1 cellular context compared by ENCODE assay signal in genomic region chr2:55693181-55694125, GRCh38.
TF ChIP-seq lines count a peak whose summit lies in the region.

TSS of gene PNPT1 (minus strand) at chr2:55693844. CDS start at chr2:55693823, 21 bp downstream.

TF ChIP-seq in HepG2, 621 proteins besides CTCF, POLR2A, EP300 and RAD21 (continued from another document):
- TF ChIP-seq, protein P1, sequence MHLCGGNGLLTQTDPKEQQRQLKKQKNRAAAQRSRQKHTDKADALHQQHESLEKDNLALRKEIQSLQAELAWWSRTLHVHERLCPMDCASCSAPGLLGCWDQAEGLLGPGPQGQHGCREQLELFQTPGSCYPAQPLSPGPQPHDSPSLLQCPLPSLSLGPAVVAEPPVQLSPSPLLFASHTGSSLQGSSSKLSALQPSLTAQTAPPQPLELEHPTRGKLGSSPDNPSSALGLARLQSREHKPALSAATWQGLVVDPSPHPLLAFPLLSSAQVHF (CRISPR knock-in tag; IDR thresholded peaks at IDR 0.05): peak; percentile 90; the same call in 1 of the 2 replicates
- TF ChIP-seq ZBTB46 (CRISPR knock-in tag; IDR thresholded peaks at IDR 0.05; ENCODE audit: borderline replicate concordance): no peak
- TF ChIP-seq KLF6 (CRISPR knock-in tag; IDR thresholded peaks at IDR 0.05): peak; percentile 82; the same call in 1 of the 2 replicates
- TF ChIP-seq ZBTB21 (CRISPR knock-in tag; IDR thresholded peaks at IDR 0.05): no peak
- TF ChIP-seq, protein P2, sequence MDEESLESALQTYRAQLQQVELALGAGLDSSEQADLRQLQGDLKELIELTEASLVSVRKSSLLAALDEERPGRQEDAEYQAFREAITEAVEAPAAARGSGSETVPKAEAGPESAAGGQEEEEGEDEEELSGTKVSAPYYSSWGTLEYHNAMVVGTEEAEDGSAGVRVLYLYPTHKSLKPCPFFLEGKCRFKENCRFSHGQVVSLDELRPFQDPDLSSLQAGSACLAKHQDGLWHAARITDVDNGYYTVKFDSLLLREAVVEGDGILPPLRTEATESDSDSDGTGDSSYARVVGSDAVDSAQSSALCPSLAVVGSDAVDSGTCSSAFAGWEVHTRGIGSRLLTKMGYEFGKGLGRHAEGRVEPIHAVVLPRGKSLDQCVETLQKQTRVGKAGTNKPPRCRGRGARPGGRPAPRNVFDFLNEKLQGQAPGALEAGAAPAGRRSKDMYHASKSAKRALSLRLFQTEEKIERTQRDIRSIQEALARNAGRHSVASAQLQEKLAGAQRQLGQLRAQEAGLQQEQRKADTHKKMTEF (CRISPR knock-in tag; IDR thresholded peaks at IDR 0.05): peak; percentile 95
- TF ChIP-seq NFATC3 (CRISPR knock-in tag; IDR thresholded peaks at IDR 0.05): 0 out of 2 replicates have a peak, but pooled peaks have one; percentile 44
- peak; percentile 97; the same call in 1 of the 2 replicates for TF ChIP-seq ZNF670 (CRISPR knock-in tag; IDR thresholded peaks at IDR 0.05; ENCODE audit: borderline replicate concordance)
- peak; percentile 96 for TF ChIP-seq KDM2A (CRISPR knock-in tag; IDR thresholded peaks at IDR 0.05; ENCODE audit: borderline replicate concordance, low read depth)
- TF ChIP-seq ZNF44 (CRISPR knock-in tag; IDR thresholded peaks at IDR 0.05): peak; percentile 76; the same call in 1 of the 2 replicates
- TF ChIP-seq ZNF335 (CRISPR knock-in tag; IDR thresholded peaks at IDR 0.05): 0 out of 2 replicates have a peak, but pooled peaks have one; percentile 41
- peak; percentile 94 for TF ChIP-seq SNAPC2 (CRISPR knock-in tag; IDR thresholded peaks at IDR 0.05)
- no peak for TF ChIP-seq XBP1 (CRISPR knock-in tag; IDR thresholded peaks at IDR 0.05)
- no peak for TF ChIP-seq PHB2 (IDR thresholded peaks at IDR 0.05; ENCODE audit: partially characterized antibody)
- TF ChIP-seq ZNF773 (CRISPR knock-in tag; IDR thresholded peaks at IDR 0.05; ENCODE audit: borderline replicate concordance): peak; percentile 91
- TF ChIP-seq, protein P3, sequence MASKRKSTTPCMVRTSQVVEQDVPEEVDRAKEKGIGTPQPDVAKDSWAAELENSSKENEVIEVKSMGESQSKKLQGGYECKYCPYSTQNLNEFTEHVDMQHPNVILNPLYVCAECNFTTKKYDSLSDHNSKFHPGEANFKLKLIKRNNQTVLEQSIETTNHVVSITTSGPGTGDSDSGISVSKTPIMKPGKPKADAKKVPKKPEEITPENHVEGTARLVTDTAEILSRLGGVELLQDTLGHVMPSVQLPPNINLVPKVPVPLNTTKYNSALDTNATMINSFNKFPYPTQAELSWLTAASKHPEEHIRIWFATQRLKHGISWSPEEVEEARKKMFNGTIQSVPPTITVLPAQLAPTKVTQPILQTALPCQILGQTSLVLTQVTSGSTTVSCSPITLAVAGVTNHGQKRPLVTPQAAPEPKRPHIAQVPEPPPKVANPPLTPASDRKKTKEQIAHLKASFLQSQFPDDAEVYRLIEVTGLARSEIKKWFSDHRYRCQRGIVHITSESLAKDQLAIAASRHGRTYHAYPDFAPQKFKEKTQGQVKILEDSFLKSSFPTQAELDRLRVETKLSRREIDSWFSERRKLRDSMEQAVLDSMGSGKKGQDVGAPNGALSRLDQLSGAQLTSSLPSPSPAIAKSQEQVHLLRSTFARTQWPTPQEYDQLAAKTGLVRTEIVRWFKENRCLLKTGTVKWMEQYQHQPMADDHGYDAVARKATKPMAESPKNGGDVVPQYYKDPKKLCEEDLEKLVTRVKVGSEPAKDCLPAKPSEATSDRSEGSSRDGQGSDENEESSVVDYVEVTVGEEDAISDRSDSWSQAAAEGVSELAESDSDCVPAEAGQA (IDR thresholded peaks at IDR 0.05; ENCODE audit: low read depth): peak; percentile 79
- TF ChIP-seq, protein P3 (CRISPR knock-in tag; IDR thresholded peaks at IDR 0.05; ENCODE audit: borderline replicate concordance): 0 out of 2 replicates have a peak, but pooled peaks have one; percentile 43
- TF ChIP-seq, protein P4, sequence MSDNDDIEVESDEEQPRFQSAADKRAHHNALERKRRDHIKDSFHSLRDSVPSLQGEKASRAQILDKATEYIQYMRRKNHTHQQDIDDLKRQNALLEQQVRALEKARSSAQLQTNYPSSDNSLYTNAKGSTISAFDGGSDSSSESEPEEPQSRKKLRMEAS (IDR thresholded peaks at IDR 0.05): peak; percentile 100
- no peak for TF ChIP-seq HNRNPK (IDR thresholded peaks at IDR 0.05; ENCODE audit: low read depth, low read length, poor library complexity, severe bottlenecking)
- peak; percentile 100 for TF ChIP-seq ARID4A (CRISPR knock-in tag; IDR thresholded peaks at IDR 0.05; ENCODE audit: borderline replicate concordance)
- TF ChIP-seq RBM22 (optimal IDR thresholded peaks at IDR 0.05; ENCODE audit: low read length): no peak
- TF ChIP-seq CBX1 (IDR thresholded peaks at IDR 0.05; ENCODE audit: low read depth): peak; percentile 92
- TF ChIP-seq SOX5 (CRISPR knock-in tag; IDR thresholded peaks at IDR 0.05; ENCODE audit: borderline replicate concordance): peak; percentile 58
- 0 out of 2 replicates have a peak, but pooled peaks have one; percentile 79 for TF ChIP-seq ZNF354B (CRISPR knock-in tag; IDR thresholded peaks at IDR 0.05)
- peak; percentile 55; the same call in 1 of the 2 replicates for TF ChIP-seq FOXA3 (CRISPR knock-in tag; IDR thresholded peaks at IDR 0.05)
- TF ChIP-seq, protein P5, sequence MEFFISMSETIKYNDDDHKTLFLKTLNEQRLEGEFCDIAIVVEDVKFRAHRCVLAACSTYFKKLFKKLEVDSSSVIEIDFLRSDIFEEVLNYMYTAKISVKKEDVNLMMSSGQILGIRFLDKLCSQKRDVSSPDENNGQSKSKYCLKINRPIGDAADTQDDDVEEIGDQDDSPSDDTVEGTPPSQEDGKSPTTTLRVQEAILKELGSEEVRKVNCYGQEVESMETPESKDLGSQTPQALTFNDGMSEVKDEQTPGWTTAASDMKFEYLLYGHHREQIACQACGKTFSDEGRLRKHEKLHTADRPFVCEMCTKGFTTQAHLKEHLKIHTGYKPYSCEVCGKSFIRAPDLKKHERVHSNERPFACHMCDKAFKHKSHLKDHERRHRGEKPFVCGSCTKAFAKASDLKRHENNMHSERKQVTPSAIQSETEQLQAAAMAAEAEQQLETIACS (CRISPR knock-in tag; IDR thresholded peaks at IDR 0.05): no peak
- TF ChIP-seq GATAD2A (CRISPR knock-in tag; IDR thresholded peaks at IDR 0.05): peak; percentile 78
- no peak for TF ChIP-seq ZNF256 (CRISPR knock-in tag; conservative IDR thresholded peaks at IDR 0.05)
- TF ChIP-seq TOPORS (CRISPR knock-in tag; IDR thresholded peaks at IDR 0.05): peak; percentile 96
- TF ChIP-seq, protein P6, sequence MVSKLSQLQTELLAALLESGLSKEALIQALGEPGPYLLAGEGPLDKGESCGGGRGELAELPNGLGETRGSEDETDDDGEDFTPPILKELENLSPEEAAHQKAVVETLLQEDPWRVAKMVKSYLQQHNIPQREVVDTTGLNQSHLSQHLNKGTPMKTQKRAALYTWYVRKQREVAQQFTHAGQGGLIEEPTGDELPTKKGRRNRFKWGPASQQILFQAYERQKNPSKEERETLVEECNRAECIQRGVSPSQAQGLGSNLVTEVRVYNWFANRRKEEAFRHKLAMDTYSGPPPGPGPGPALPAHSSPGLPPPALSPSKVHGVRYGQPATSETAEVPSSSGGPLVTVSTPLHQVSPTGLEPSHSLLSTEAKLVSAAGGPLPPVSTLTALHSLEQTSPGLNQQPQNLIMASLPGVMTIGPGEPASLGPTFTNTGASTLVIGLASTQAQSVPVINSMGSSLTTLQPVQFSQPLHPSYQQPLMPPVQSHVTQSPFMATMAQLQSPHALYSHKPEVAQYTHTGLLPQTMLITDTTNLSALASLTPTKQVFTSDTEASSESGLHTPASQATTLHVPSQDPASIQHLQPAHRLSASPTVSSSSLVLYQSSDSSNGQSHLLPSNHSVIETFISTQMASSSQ (IDR thresholded peaks at IDR 0.05; ENCODE audit: low read depth): no peak; the same call in 1 of the 2 replicates
- TF ChIP-seq, protein P6 (CRISPR knock-in tag; IDR thresholded peaks at IDR 0.05; ENCODE audit: borderline replicate concordance): peak; percentile 62
- 0 out of 2 replicates have a peak, but pooled peaks have one; percentile 45 for TF ChIP-seq AKAP8 (CRISPR knock-in tag; IDR thresholded peaks at IDR 0.05)
- TF ChIP-seq MED13 (CRISPR knock-in tag; IDR thresholded peaks at IDR 0.05): 0 out of 2 replicates have a peak, but pooled peaks have one; percentile 23
- TF ChIP-seq ZNF572 (CRISPR knock-in tag; IDR thresholded peaks at IDR 0.05): no peak
- TF ChIP-seq SOX6 (IDR thresholded peaks at IDR 0.05): no peak
- TF ChIP-seq SOX6 (CRISPR knock-in tag; IDR thresholded peaks at IDR 0.05): peak; percentile 69
- 0 out of 2 replicates have a peak, but pooled peaks have one; percentile 30 for TF ChIP-seq ZBTB7B (CRISPR knock-in tag; IDR thresholded peaks at IDR 0.05)
